In genomic region chr12:6266431-6267006, GRCh38 we compare ENCODE assay signal across 12 cellular contexts. TPM values are rescaled to one million over a fixed set of nuclear protein-coding genes. Genes with fewer than 3 reads are reported as not detected.
DNase-seq lines count a peak whose midpoint lies in the region; ATAC-seq and TF ChIP-seq lines count a peak whose summit lies in the region.
"Had no signal": no experiment of that assay in that cellular context is flagged by ENCODE, and none has a peak within 500 bp of the region (broad histone marks: within the 10 kb centered on the region; RNA-seq: fewer than 3 reads in every experiment).

No MANE protein-coding gene starts in this region.

- no peak for TF ChIP-seq POLR2A in gastrocnemius medialis (IDR thresholded peaks at IDR 0.05)

- H3K36me3 ChIP-seq in mucosa of descending colon (ENCODE audit: low read depth): no peaks in the 10 kb centered on the region
- H3K36me3 ChIP-seq in gastrocnemius medialis: no peaks in the 10 kb centered on the region
- H3K36me3 ChIP-seq: tibial nerve had no signal

- H3K27ac ChIP-seq in C4-2B: peak overlapping the region; percentile 60
- no peak overlapping the region for H3K27ac ChIP-seq in gastrocnemius medialis
- H3K27ac ChIP-seq: tibial nerve had no signal

- no peak overlapping the region for H3K4me3 ChIP-seq in mucosa of descending colon
- H3K4me3 ChIP-seq in gastrocnemius medialis: no peak overlapping the region
- H3K4me3 ChIP-seq: tibial nerve had no signal

- H3K9me3 ChIP-seq in mucosa of descending colon (no peaks in the 10 kb centered on the region), gastrocnemius medialis (no peaks in the 10 kb centered on the region)
- H3K9me3 ChIP-seq: tibial nerve had no signal

- H3K4me3 Mint-ChIP-seq in activated T-helper 17 cell treated with anti-CD3 and anti-CD28 coated beads, Interleukin-2, amount 50 U/mL, for 72 hours: no peak overlapping the region
- H3K4me3 Mint-ChIP-seq: activated naive CD8-positive, alpha-beta T cell treated with anti-CD3 and anti-CD28 coated beads, Interleukin-2, amount 10 ng/mL, durations not matched to agents 7 days and 5 days had no signal

- H3K27me3 Mint-ChIP-seq in activated T-helper 17 cell treated with anti-CD3 and anti-CD28 coated beads, Interleukin-2, amount 50 U/mL, for 72 hours: peaks cover 8% of the 10 kb centered on the region

- H3K27me3 ChIP-seq in gastrocnemius medialis: no peaks in the 10 kb centered on the region
- H3K27me3 ChIP-seq: tibial nerve had no signal

- TF ChIP-seq CTCF in C4-2B (conservative IDR thresholded peaks at IDR 0.05): no peak
- TF ChIP-seq CTCF in mucosa of descending colon (IDR thresholded peaks at IDR 0.05): no peak
- TF ChIP-seq CTCF in gastrocnemius medialis (IDR thresholded peaks at IDR 0.05 in 4 of 5, conservative IDR thresholded peaks at IDR 0.05 in 1 of 5): no peak

- intact Hi-C loops in mucosa of descending colon (cut with DNase I, micrococcal nuclease) (no loop called here), gastrocnemius medialis (cut with DNase I; ENCODE audit: low total_unique reads) (no loop called here)

- DNase-seq in NCI-H146 (lab: John Stamatoyannopoulos, UW) (peak; percentile 91), mucosa of descending colon (peak in 1 of 3 donors; percentile 6), A172 (ENCODE audit: low spot score) (no peak), gastrocnemius medialis (no peak)
- DNase-seq: activated naive CD8-positive, alpha-beta T cell treated with anti-CD3 and anti-CD28 coated beads, Interleukin-2, amount 10 ng/mL, durations not matched to agents 7 days and 5 days; NCI-H82 had no signal

- H3K36me3 Mint-ChIP-seq in activated T-helper 17 cell treated with anti-CD3 and anti-CD28 coated beads, Interleukin-2, amount 50 U/mL, for 72 hours (ENCODE audit: low read depth): no peaks in the 10 kb centered on the region
- H3K36me3 Mint-ChIP-seq: activated naive CD8-positive, alpha-beta T cell treated with anti-CD3 and anti-CD28 coated beads, Interleukin-2, amount 10 ng/mL, durations not matched to agents 7 days and 5 days had no signal

- H3K4me1 ChIP-seq in mucosa of descending colon (ENCODE audit: low read depth) (no peaks in the 10 kb centered on the region), gastrocnemius medialis (peaks cover 0 to 4% of the 10 kb centered on the region in 2 donors)

- ATAC-seq in activated T-helper 17 cell treated with anti-CD3 and anti-CD28 coated beads, Interleukin-2, amount 50 U/mL, for 72 hours (replicated peaks): no peak
- ATAC-seq in mucosa of descending colon: peak; percentile 13
- no peak for ATAC-seq in HG03432 (IDR thresholded peaks at IDR 0.05; ENCODE audit: unreplicated experiment)
- no peak for ATAC-seq in HG02884 (IDR thresholded peaks at IDR 0.05; ENCODE audit: unreplicated experiment)
- ATAC-seq in gastrocnemius medialis: no peak

- H3K27ac Mint-ChIP-seq in activated T-helper 17 cell treated with anti-CD3 and anti-CD28 coated beads, Interleukin-2, amount 50 U/mL, for 72 hours: peak overlapping the region; percentile 69
- H3K27ac Mint-ChIP-seq: activated naive CD8-positive, alpha-beta T cell treated with anti-CD3 and anti-CD28 coated beads, Interleukin-2, amount 10 ng/mL, durations not matched to agents 7 days and 5 days had no signal

- peaks cover 12% of the 10 kb centered on the region for H3K4me1 Mint-ChIP-seq in activated T-helper 17 cell treated with anti-CD3 and anti-CD28 coated beads, Interleukin-2, amount 50 U/mL, for 72 hours

- no peaks in the 10 kb centered on the region for H3K9me3 Mint-ChIP-seq in activated T-helper 17 cell treated with anti-CD3 and anti-CD28 coated beads, Interleukin-2, amount 50 U/mL, for 72 hours
- H3K9me3 Mint-ChIP-seq: activated naive CD8-positive, alpha-beta T cell treated with anti-CD3 and anti-CD28 coated beads, Interleukin-2, amount 10 ng/mL, durations not matched to agents 7 days and 5 days had no signal

- in situ Hi-C loops in gastrocnemius medialis (cut with MboI; ENCODE audit: low sequenced_read_pairs in 4 of 4): no loop called here

RNA-seq across cellular contexts. Expression of gene PLEKHG6, which starts 44.0 kb away (rescaled TPM):
- not detected for total RNA-seq in activated T-helper 17 cell treated with anti-CD3 and anti-CD28 coated beads, Interleukin-2, amount 50 U/mL, for 72 hours
- total RNA-seq in mucosa of descending colon (100 to 1,000 TPM in 2 of 3 donors, 10 to 100 TPM in 1; 90.4 to 190 (median 128) TPM), gastrocnemius medialis (under 1 TPM in 1 of 4 donors, not detected in 3; 0.29 TPM)
- not detected in 2 replicates for total RNA-seq in A172 (2014; rRNA removed; shearing (Covaris generic))
- total RNA-seq: activated naive CD8-positive, alpha-beta T cell treated with anti-CD3 and anti-CD28 coated beads, Interleukin-2, amount 10 ng/mL, durations not matched to agents 7 days and 5 days; glomerular endothelial cell had no signal

Comparison
In these comparisons a context has a peak if more than half of its experiments do, and no peak if none do; other contexts are left out.
1. RNA of gene PLEKHG6, which starts 44.0 kb away (total RNA-seq): 90.4 to 190 TPM in mucosa of descending colon; 0.29 TPM in gastrocnemius medialis, not detected in activated T-helper 17 cell treated with anti-CD3 and anti-CD28 coated beads, Interleukin-2, amount 50 U/mL, for 72 hours and not detected in A172; every median in the first group is over 10 times any median in the second.